Comparison of ENCODE assay signal across 19 cellular contexts in the genomic region with DNA sequence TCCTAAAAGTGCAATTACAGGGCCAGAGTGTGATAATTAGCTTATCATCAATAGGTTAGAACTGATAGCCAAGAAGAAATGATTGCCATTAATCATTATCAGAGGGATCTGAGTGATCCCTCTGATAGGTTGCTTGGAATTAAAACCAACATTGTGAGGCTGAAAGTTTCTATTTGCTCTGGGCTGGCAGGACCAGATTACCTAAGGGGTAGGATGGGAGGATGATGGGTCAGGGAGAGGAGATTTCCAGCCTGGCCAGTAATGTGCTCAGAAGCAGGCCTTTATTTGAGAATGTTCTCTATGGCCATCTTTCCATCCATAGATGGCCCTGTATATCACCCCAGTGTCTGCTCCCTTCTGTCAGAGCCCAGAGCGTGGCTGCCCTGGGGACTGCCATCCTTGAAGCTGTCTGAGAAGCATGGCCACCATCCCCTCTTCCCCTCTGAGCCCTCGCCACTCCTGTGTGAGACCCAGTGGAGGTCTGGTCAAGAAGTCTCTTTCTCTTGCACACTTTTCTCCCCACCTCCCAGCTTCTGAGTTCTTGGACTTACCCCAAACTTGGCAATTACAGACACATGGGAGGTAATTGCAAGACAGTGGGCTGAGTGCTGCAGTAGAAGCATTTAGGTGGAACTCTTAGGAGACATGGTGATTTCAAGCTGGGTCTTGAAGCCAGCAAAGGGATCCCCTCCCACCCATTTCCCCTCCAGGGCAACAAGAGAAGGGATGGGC. TPM values are rescaled to one million over a fixed set of nuclear protein-coding genes. Genes with fewer than 3 reads are reported as not detected.
"Had no signal": no experiment of that assay in that cellular context is flagged by ENCODE, and none has a peak within 500 bp of the region (broad histone marks: within the 10 kb centered on the region; RNA-seq: fewer than 3 reads in every experiment).

No MANE protein-coding gene starts in this region.

- H3K9me3 ChIP-seq: testis had no signal

- H3K4me1 ChIP-seq: neural progenitor cell had no signal

- H3K4me3 Mint-ChIP-seq: activated CD8-positive, alpha-beta memory T cell treated with anti-CD3 and anti-CD28 coated beads, Interleukin-2, amount 10 ng/mL, durations not matched to agents 7 days and 5 days; activated naive CD8-positive, alpha-beta T cell; activated T-cell treated with anti-CD3 and anti-CD28 coated beads, Interleukin-2, amount 50 U/mL, for 24 hours; endodermal cell; neural progenitor cell; T-helper 2 cell treated with Interferon-gamma antibody and Interleukin-4, amounts not matched to agents 5 μg/mL and 100 μg/mL, for 36 hours had no signal

- H3K9ac ChIP-seq: neural progenitor cell, parathyroid adenoma had no signal

- H3K4me2 ChIP-seq: neural progenitor cell had no signal

- H3K27ac Mint-ChIP-seq: activated CD8-positive, alpha-beta memory T cell treated with anti-CD3 and anti-CD28 coated beads, Interleukin-2, amount 10 ng/mL, durations not matched to agents 7 days and 5 days; activated naive CD8-positive, alpha-beta T cell; activated T-cell treated with anti-CD3 and anti-CD28 coated beads, Interleukin-2, amount 50 U/mL, for 24 hours; endodermal cell; neural progenitor cell; T-helper 2 cell treated with Interferon-gamma antibody and Interleukin-4, amounts not matched to agents 5 μg/mL and 100 μg/mL, for 36 hours had no signal

- H2AFZ ChIP-seq: neural progenitor cell, parathyroid adenoma had no signal

- H3K27me3 ChIP-seq: brain microvascular endothelial cell, heart left ventricle, neural progenitor cell, spleen, testis had no signal

- H3K4me3 ChIP-seq: heart left ventricle, neural progenitor cell, spleen, testis had no signal

- H3K36me3 Mint-ChIP-seq: activated CD8-positive, alpha-beta memory T cell treated with anti-CD3 and anti-CD28 coated beads, Interleukin-2, amount 10 ng/mL, durations not matched to agents 7 days and 5 days had no signal

- ATAC-seq: activated CD4-positive, CD25-positive, alpha-beta regulatory T cell treated with anti-CD3 and anti-CD28 coated beads, Interleukin-2, amount 50 U/mL, for 24 hours; activated CD8-positive, alpha-beta memory T cell treated with anti-CD3 and anti-CD28 coated beads, Interleukin-2, amount 10 ng/mL, durations not matched to agents 7 days and 5 days; stimulated activated naive CD8-positive, alpha-beta T cell treated with anti-CD3 and anti-CD28 coated beads, Interleukin-15, Interleukin-2, amounts not matched to agents 100 U/mL and 50 U/mL, for 24 hours had no signal

- H3K36me3 ChIP-seq: brain microvascular endothelial cell, neural progenitor cell, spleen had no signal

- H3K4me1 Mint-ChIP-seq: activated CD8-positive, alpha-beta memory T cell treated with anti-CD3 and anti-CD28 coated beads, Interleukin-2, amount 10 ng/mL, durations not matched to agents 7 days and 5 days had no signal

- DNase-seq: activated CD8-positive, alpha-beta memory T cell treated with anti-CD3 and anti-CD28 coated beads, Interleukin-2, amount 10 ng/mL, durations not matched to agents 7 days and 5 days; activated effector memory CD4-positive, alpha-beta T cell treated with Interleukin-2 at 50 U/mL for 16 hours; activated T-cell treated with anti-CD3 and anti-CD28 coated beads, Interleukin-2, amount 50 U/mL, for 24 hours; amygdala; brain microvascular endothelial cell; endodermal cell; foreskin melanocyte; heart left ventricle; right cardiac atrium; spleen; stimulated activated CD4-positive, alpha-beta T cell treated with anti-CD3 and anti-CD28 coated beads, Interleukin-1b, Interleukin-23, amount 100 ng/mL, for 48 hours; stimulated activated naive CD8-positive, alpha-beta T cell treated with anti-CD3 and anti-CD28 coated beads, Interleukin-15, Interleukin-2, amounts not matched to agents 100 U/mL and 50 U/mL, for 24 hours had no signal

- H3K27ac ChIP-seq: brain microvascular endothelial cell, neural progenitor cell, parathyroid adenoma, spleen had no signal

- FAIRE-seq: islet of Langerhans had no signal

- H3K9me3 Mint-ChIP-seq: activated T-cell treated with anti-CD3 and anti-CD28 coated beads, Interleukin-2, amount 50 U/mL, for 24 hours; T-helper 2 cell treated with Interferon-gamma antibody and Interleukin-4, amounts not matched to agents 5 μg/mL and 100 μg/mL, for 36 hours had no signal

RNA-seq across cellular contexts. Expression of gene PARVA, which starts 11.7 kb away (rescaled TPM):
- total RNA-seq: activated CD8-positive, alpha-beta memory T cell treated with anti-CD3 and anti-CD28 coated beads, Interleukin-2, amount 10 ng/mL, durations not matched to agents 7 days and 5 days had no signal
